11 cellular contexts compared by ENCODE assay signal in the genomic region with DNA sequence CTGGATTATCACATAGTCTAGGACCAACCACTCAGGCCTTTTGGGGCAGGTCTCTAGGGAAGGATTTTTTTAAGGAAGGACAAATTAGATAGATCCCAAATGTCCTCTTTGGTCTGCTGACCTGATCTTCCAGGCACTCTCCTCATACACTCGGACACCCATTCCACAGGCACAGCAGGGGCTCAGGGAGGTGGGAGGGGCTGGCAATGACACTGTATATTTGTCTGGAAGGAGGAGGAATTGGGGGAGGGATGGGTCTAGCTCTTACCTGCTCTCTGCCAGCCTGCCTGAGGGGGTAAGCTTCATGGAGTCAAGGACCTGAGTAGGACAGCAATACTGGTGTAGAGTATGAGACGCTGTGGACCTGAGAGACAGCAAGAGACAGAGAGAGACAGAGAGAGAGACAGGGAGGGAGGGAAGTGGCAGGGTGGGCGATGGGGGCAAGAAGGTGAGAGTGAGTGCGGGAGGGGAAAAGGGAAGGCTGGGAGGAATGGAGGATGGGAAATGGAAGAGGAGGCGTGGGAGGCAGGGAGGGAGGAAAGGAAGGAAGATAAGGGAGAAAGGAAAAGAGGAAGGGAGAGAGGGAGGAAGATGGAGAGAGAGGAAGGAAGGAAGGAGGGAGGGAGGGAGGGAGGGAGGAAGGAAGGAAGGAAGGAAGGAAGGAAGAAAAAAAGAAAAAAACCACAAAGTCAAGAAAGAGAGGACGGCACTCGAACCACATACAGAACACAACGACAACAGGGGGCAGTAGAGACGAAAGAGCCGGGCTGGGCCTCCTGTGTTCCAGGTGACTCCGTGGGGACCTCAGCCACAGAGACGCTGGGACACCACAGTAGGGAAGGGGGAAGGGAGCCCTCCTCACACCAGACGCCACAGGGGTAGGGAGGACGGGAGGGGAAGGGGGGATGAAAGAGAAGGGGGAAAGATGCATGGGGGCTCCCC. TPM values are rescaled to one million over a fixed set of nuclear protein-coding genes. Genes with fewer than 3 reads are reported as not detected.
DNase-seq lines count a peak whose midpoint lies in the region; ATAC-seq and TF ChIP-seq lines count a peak whose summit lies in the region.
"Had no signal": no experiment of that assay in that cellular context is flagged by ENCODE, and none has a peak within 500 bp of the region (broad histone marks: within the 10 kb centered on the region; RNA-seq: fewer than 3 reads in every experiment).

No MANE protein-coding gene starts in this region.

- peak; percentile 5 for TF ChIP-seq CTCF in fibroblast of pulmonary artery (IDR thresholded peaks at IDR 0.05; ENCODE audit: low read length, missing control alignments)
- TF ChIP-seq CTCF in suprapubic skin (IDR thresholded peaks at IDR 0.05) = no peak
- no peak for TF ChIP-seq CTCF in left lung (IDR thresholded peaks at IDR 0.05)

- H3K27ac ChIP-seq in right cardiac atrium (ENCODE audit: low read length) (no peak overlapping the region), suprapubic skin (no peak overlapping the region), left lung (no peak overlapping the region)

- intact Hi-C loops in cardiac septum (cut with DNase I) (loop anchor here (10.0 kb wide), 1 partner anchor 155 kb away; the partner anchor contains the start of gene HSD17B10), right cardiac atrium (cut with DNase I) (no loop called here), left lung (cut with DNase I) (no loop called here)

- H3K36me3 ChIP-seq in suprapubic skin (no peaks in the 10 kb centered on the region), left lung (no peaks in the 10 kb centered on the region)

- no peak overlapping the region for H3K4me3 ChIP-seq in right cardiac atrium (ENCODE audit: low read length)
- H3K4me3 ChIP-seq in fibroblast of pulmonary artery (replicated peaks; ENCODE audit: low read depth, low read length) = peak overlapping the region; percentile 43
- peak overlapping the region; percentile 44 for H3K4me3 ChIP-seq in suprapubic skin
- H3K4me3 ChIP-seq in left lung = peak overlapping the region in 1 of 2 donors; percentile 50

- H3K9me3 ChIP-seq in right cardiac atrium (ENCODE audit: control insufficient read depth, low read length) (no peaks in the 10 kb centered on the region), suprapubic skin (no peaks in the 10 kb centered on the region), left lung (no peaks in the 10 kb centered on the region)

- no peak for TF ChIP-seq POLR2A in suprapubic skin (IDR thresholded peaks at IDR 0.05)

- no peak for TF ChIP-seq EP300 in suprapubic skin (IDR thresholded peaks at IDR 0.05)

- H3K27me3 ChIP-seq in right cardiac atrium (ENCODE audit: control insufficient read depth, insufficient read depth) (no peaks in the 10 kb centered on the region), suprapubic skin (no peaks in the 10 kb centered on the region), left lung (peaks cover 0 to 3% of the 10 kb centered on the region in 2 donors)

- H3K4me1 ChIP-seq in right cardiac atrium (ENCODE audit: control insufficient read depth, insufficient read depth, low read length) = peaks cover 1% of the 10 kb centered on the region
- H3K4me1 ChIP-seq in suprapubic skin = peaks cover 24% of the 10 kb centered on the region
- H3K4me1 ChIP-seq in left lung = peaks cover 6 to 23% of the 10 kb centered on the region in 2 donors

- WGBS in right cardiac atrium = 62% methylated on average over 14 of the region's 14 CpGs
- 54% methylated on average over 14 of the region's 14 CpGs for WGBS in suprapubic skin

- peak; percentile 22 for DNase-seq in cardiac septum (ENCODE audit: low spot score)
- DNase-seq in right cardiac atrium = no peak
- DNase-seq in fibroblast of pulmonary artery (ENCODE audit: low read depth) = no peak
- no peak for DNase-seq in suprapubic skin (ENCODE audit: low spot score in 2 of 2)
- no peak for DNase-seq in left lung
- no peak for DNase-seq in SKM-1 (lab: John Stamatoyannopoulos, UW; ENCODE audit: unreplicated experiment)
- DNase-seq: NCI-H510A had no signal

- ATAC-seq in right cardiac atrium (no peak), SK-N-SH treated with all-trans-retinoic acid at 6 μM for 48 hours (no peak), HG03565 (IDR thresholded peaks at IDR 0.05; ENCODE audit: unreplicated experiment) (no peak), left lung (no peak)
- ATAC-seq: activated CD4-positive, CD25-positive, alpha-beta regulatory T cell treated with anti-CD3 and anti-CD28 coated beads, Interleukin-2, amount 50 U/mL, for 24 hours; left lobe of liver had no signal

TF ChIP-seq in SK-N-SH treated with all-trans-retinoic acid at 6 μM for 48 hours, 23 proteins besides CTCF, POLR2A, EP300 and RAD21:
- TF ChIP-seq, protein P1, sequence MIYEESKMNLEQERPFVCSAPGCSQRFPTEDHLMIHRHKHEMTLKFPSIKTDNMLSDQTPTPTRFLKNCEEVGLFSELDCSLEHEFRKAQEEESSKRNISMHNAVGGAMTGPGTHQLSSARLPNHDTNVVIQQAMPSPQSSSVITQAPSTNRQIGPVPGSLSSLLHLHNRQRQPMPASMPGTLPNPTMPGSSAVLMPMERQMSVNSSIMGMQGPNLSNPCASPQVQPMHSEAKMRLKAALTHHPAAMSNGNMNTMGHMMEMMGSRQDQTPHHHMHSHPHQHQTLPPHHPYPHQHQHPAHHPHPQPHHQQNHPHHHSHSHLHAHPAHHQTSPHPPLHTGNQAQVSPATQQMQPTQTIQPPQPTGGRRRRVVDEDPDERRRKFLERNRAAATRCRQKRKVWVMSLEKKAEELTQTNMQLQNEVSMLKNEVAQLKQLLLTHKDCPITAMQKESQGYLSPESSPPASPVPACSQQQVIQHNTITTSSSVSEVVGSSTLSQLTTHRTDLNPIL (CRISPR knock-in tag; IDR thresholded peaks at IDR 0.05; ENCODE audit: low read depth) = no peak
- TF ChIP-seq ZFP3 (CRISPR knock-in tag; IDR thresholded peaks at IDR 0.05) (0 out of 2 replicates have a peak, but pooled peaks have one; percentile 35), CSDC2 (CRISPR knock-in tag; IDR thresholded peaks at IDR 0.05) (no peak), ZNF565 (CRISPR knock-in tag; conservative IDR thresholded peaks at IDR 0.05; ENCODE audit: low read depth) (no peak), TOX (CRISPR knock-in tag; IDR thresholded peaks at IDR 0.05; ENCODE audit: borderline replicate concordance) (no peak), PPARA (CRISPR knock-in tag; IDR thresholded peaks at IDR 0.05; ENCODE audit: borderline replicate concordance) (no peak)
- TF ChIP-seq, protein P2, sequence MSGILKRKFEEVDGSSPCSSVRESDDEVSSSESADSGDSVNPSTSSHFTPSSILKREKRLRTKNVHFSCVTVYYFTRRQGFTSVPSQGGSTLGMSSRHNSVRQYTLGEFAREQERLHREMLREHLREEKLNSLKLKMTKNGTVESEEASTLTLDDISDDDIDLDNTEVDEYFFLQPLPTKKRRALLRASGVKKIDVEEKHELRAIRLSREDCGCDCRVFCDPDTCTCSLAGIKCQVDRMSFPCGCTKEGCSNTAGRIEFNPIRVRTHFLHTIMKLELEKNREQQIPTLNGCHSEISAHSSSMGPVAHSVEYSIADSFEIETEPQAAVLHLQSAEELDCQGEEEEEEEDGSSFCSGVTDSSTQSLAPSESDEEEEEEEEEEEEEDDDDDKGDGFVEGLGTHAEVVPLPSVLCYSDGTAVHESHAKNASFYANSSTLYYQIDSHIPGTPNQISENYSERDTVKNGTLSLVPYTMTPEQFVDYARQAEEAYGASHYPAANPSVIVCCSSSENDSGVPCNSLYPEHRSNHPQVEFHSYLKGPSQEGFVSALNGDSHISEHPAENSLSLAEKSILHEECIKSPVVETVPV (CRISPR knock-in tag; IDR thresholded peaks at IDR 0.05) = no peak

RNA-seq across cellular contexts. Expression of gene IQSEC2, which starts 1.8 kb away (rescaled TPM):
- total RNA-seq in cardiac septum = 11.6 TPM
- total RNA-seq in right cardiac atrium = 10 to 100 TPM; 11.6 to 15.3 (median 14.6) TPM
- 15.1 TPM for polyA plus RNA-seq in right cardiac atrium
- 10 to 100 TPM; 24.4 to 42.1 (median 28.9) TPM for total RNA-seq in suprapubic skin
- 10 to 100 TPM; 15.6 to 17.3 TPM for total RNA-seq in left lung

RNA-seq across cellular contexts. Expression of gene KDM5C, which starts 54.6 kb away (rescaled TPM):
- total RNA-seq in cardiac septum (57.7 TPM), right cardiac atrium (10 to 100 TPM; 37.8 to 61.6 (median 47.7) TPM), suprapubic skin (100 to 1,000 TPM; 126 to 318 (median 160) TPM), left lung (100 to 1,000 TPM in 1 of 2 donors, 10 to 100 TPM in 1; 75.0 to 106 TPM)
- polyA plus RNA-seq in right cardiac atrium = 23.4 TPM
